Comparison of ENCODE assay signal across 1 cellular context in the genomic region with DNA sequence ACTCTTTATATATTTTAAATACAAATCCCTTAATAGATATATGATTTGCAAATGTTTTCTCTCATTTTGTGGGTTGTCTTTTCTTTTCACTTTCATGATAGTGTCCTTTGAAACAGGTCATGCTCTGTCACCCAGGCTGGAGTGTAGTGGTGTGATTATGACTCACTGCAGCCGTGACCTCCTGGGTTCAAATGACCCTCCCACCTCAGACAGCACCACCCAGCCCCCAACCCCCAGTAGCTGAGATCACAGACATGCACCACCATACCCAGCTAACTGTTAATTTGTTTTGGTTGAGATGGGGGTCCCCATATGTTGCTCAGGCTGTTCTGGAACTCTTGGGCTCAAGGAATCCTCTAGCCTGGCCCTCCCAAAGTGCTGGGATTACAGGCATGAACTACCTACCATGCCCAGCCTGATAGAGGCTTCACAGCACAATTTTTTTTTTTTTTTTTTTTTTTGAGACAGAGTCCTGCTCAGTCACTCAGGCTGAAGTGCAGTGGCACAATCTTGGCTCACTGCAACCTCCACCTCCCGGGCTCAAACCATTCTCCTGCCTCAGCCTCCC.
TF ChIP-seq lines count a peak whose summit lies in the region.

No MANE protein-coding gene starts in this region.

TF ChIP-seq in GM12878, 131 proteins besides CTCF, POLR2A, EP300 and RAD21 (continued from another document):
- TF ChIP-seq SMC3 (IDR thresholded peaks at IDR 0.05; ENCODE audit: borderline replicate concordance, low read length) (no peak), FOXM1 (IDR thresholded peaks at IDR 0.05; ENCODE audit: low read depth, low read length) (peak; percentile 57; the same call in 1 of the 2 replicates), PML (IDR thresholded peaks at IDR 0.05; ENCODE audit: low read length) (no peak), EED (IDR thresholded peaks at IDR 0.05; ENCODE audit: low read depth) (peak; percentile 48; the same call in 1 of the 2 replicates), NR2C1 (IDR thresholded peaks at IDR 0.05) (peak; percentile 59), CREB1 (IDR thresholded peaks at IDR 0.05; ENCODE audit: low read depth) (peak; percentile 26; the same call in 1 of the 2 replicates), RUNX3 (IDR thresholded peaks at IDR 0.05; ENCODE audit: low read length) (peak; percentile 74), MYB (IDR thresholded peaks at IDR 0.05; ENCODE audit: borderline replicate concordance, low read depth, low read length) (no peak), MTA2 (IDR thresholded peaks at IDR 0.05; ENCODE audit: low read depth) (0 out of 2 replicates have a peak, but pooled peaks have one; percentile 34), JUNB (IDR thresholded peaks at IDR 0.05) (peak; percentile 82), BCL11A (IDR thresholded peaks at IDR 0.05; ENCODE audit: low read depth, low read length) (peak; percentile 54; the same call in 1 of the 2 replicates), IKZF1 (conservative IDR thresholded peaks at IDR 0.05) (peak; percentile 58), NFIC (IDR thresholded peaks at IDR 0.05; ENCODE audit: low read depth, low read length) (peak; percentile 54; the same call in 1 of the 2 replicates), NR2F1 (conservative IDR thresholded peaks at IDR 0.05) (peak; percentile 98), IKZF2 (IDR thresholded peaks at IDR 0.05) (peak; percentile 46 to 60; a peak in 3 of 4 replicates), BHLHE40 (IDR thresholded peaks at IDR 0.05; ENCODE audit: borderline replicate concordance in 1 of 2, low read depth in 2 of 2, low read length in 1 of 2) (peak; percentile 33 to 62; a peak in 2 of 4 replicates), CREM (IDR thresholded peaks at IDR 0.05; ENCODE audit: low read depth) (0 out of 2 replicates have a peak, but pooled peaks have one; percentile 42), MXI1 (IDR thresholded peaks at IDR 0.05; ENCODE audit: low read depth, low read length) (no peak), IRF4 (IDR thresholded peaks at IDR 0.05; ENCODE audit: low read depth, low read length) (peak; percentile 72)
- TF ChIP-seq, protein P1, sequence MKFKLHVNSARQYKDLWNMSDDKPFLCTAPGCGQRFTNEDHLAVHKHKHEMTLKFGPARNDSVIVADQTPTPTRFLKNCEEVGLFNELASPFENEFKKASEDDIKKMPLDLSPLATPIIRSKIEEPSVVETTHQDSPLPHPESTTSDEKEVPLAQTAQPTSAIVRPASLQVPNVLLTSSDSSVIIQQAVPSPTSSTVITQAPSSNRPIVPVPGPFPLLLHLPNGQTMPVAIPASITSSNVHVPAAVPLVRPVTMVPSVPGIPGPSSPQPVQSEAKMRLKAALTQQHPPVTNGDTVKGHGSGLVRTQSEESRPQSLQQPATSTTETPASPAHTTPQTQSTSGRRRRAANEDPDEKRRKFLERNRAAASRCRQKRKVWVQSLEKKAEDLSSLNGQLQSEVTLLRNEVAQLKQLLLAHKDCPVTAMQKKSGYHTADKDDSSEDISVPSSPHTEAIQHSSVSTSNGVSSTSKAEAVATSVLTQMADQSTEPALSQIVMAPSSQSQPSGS (IDR thresholded peaks at IDR 0.05; ENCODE audit: low read length) = 0 out of 2 replicates have a peak, but pooled peaks have one; percentile 21
- TF ChIP-seq, protein P2, sequence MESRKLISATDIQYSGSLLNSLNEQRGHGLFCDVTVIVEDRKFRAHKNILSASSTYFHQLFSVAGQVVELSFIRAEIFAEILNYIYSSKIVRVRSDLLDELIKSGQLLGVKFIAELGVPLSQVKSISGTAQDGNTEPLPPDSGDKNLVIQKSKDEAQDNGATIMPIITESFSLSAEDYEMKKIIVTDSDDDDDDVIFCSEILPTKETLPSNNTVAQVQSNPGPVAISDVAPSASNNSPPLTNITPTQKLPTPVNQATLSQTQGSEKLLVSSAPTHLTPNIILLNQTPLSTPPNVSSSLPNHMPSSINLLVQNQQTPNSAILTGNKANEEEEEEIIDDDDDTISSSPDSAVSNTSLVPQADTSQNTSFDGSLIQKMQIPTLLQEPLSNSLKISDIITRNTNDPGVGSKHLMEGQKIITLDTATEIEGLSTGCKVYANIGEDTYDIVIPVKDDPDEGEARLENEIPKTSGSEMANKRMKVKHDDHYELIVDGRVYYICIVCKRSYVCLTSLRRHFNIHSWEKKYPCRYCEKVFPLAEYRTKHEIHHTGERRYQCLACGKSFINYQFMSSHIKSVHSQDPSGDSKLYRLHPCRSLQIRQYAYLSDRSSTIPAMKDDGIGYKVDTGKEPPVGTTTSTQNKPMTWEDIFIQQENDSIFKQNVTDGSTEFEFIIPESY (IDR thresholded peaks at IDR 0.05) = no peak
